Comparison of ENCODE assay signal across 20 cellular contexts in genomic region chr12:68978678-68979077, GRCh38. TPM values are rescaled to one million over a fixed set of nuclear protein-coding genes. Genes with fewer than 3 reads are reported as not detected.
A peak's percentile ranks its signal among the peaks of the same experiment; 100 is the strongest.
DNase-seq lines count a peak whose midpoint lies in the region; ATAC-seq and TF ChIP-seq lines count a peak whose summit lies in the region.
"Had no signal": no experiment of that assay in that cellular context is flagged by ENCODE, and none has a peak within 500 bp of the region (broad histone marks: within the 10 kb centered on the region; RNA-seq: fewer than 3 reads in every experiment).

No MANE protein-coding gene starts in this region.

- peaks cover 4% of the 10 kb centered on the region for H3K36me3 Mint-ChIP-seq in endothelial cell (ENCODE audit: low read depth, unreplicated experiment)
- H3K36me3 Mint-ChIP-seq in stimulated activated naive B cell treated with anti-CD40 and anti-IgM and Interleukin-4, amounts not matched to agents 10 μg/mL and 1 μg/mL and 100 μg/mL, for 72 hours: peaks cover 0 to 4% of the 10 kb centered on the region in 2 donors
- no peaks in the 10 kb centered on the region for H3K36me3 Mint-ChIP-seq in CD8-positive, alpha-beta memory T cell
- H3K36me3 Mint-ChIP-seq: brain had no signal

- POLR2A ChIA-PET in CD8-positive, alpha-beta memory T cell (lab: Charles Lee): no interaction called here

- no peak for ATAC-seq in stimulated activated naive B cell treated with anti-CD40 and anti-IgM and Interleukin-4, amounts not matched to agents 10 μg/mL and 1 μg/mL and 100 μg/mL, for 72 hours (replicated peaks)
- ATAC-seq: activated naive CD4-positive, alpha-beta T cell treated with anti-CD3 and anti-CD28 coated beads, Interleukin-2, amount 50 U/mL, for 72 hours had no signal

- H3K4me3 Mint-ChIP-seq in endothelial cell (ENCODE audit: unreplicated experiment): no peak overlapping the region
- no peak overlapping the region for H3K4me3 Mint-ChIP-seq in stimulated activated naive B cell treated with anti-CD40 and anti-IgM and Interleukin-4, amounts not matched to agents 10 μg/mL and 1 μg/mL and 100 μg/mL, for 72 hours
- H3K4me3 Mint-ChIP-seq in CD8-positive, alpha-beta memory T cell: no peak overlapping the region
- H3K4me3 Mint-ChIP-seq: brain, HFFc6, IgD-negative memory B cell had no signal

- H3K9me3 Mint-ChIP-seq in endothelial cell (ENCODE audit: unreplicated experiment): no peaks in the 10 kb centered on the region
- peaks cover 7% of the 10 kb centered on the region in 2 donors for H3K9me3 Mint-ChIP-seq in stimulated activated naive B cell treated with anti-CD40 and anti-IgM and Interleukin-4, amounts not matched to agents 10 μg/mL and 1 μg/mL and 100 μg/mL, for 72 hours
- peaks cover 3 to 11% (median 9%) of the 10 kb centered on the region in 5 donors for H3K9me3 Mint-ChIP-seq in CD8-positive, alpha-beta memory T cell

- H3K27ac Mint-ChIP-seq in endothelial cell (ENCODE audit: unreplicated experiment): peak overlapping the region; percentile 48
- H3K27ac Mint-ChIP-seq in stimulated activated naive B cell treated with anti-CD40 and anti-IgM and Interleukin-4, amounts not matched to agents 10 μg/mL and 1 μg/mL and 100 μg/mL, for 72 hours: peak overlapping the region; percentile 22
- no peak overlapping the region for H3K27ac Mint-ChIP-seq in CD8-positive, alpha-beta memory T cell
- H3K27ac Mint-ChIP-seq: brain, HFFc6, IgD-negative memory B cell had no signal

- peak overlapping the region; percentile 7 for H3K27ac ChIP-seq in HUES48 (ENCODE audit: low read depth, low read length)
- no peak overlapping the region for H3K27ac ChIP-seq in CD8-positive, alpha-beta memory T cell (ENCODE audit: low read depth, low read length)
- H3K27ac ChIP-seq: testis had no signal

- no peak overlapping the region for H3K9ac ChIP-seq in HUES48 (ENCODE audit: low read depth, low read length)

- no peak for TF ChIP-seq POLR2A in NB4 (IDR thresholded peaks at IDR 0.05; ENCODE audit: extremely low read depth, insufficient read length)

- H3K27me3 ChIP-seq in HUES48 (ENCODE audit: control insufficient read depth, insufficient read depth, low read length): no peaks in the 10 kb centered on the region
- H3K27me3 ChIP-seq in CD8-positive, alpha-beta memory T cell (ENCODE audit: insufficient read depth, low read length, poor library complexity, severe bottlenecking): no peaks in the 10 kb centered on the region
- H3K27me3 ChIP-seq: testis had no signal

- peaks cover 7% of the 10 kb centered on the region; the same call in 1 of the 2 replicates for H3K9me3 ChIP-seq in HUES48 (ENCODE audit: control insufficient read depth, insufficient read depth, low read length)
- H3K9me3 ChIP-seq in CD8-positive, alpha-beta memory T cell (ENCODE audit: low read length): no peaks in the 10 kb centered on the region
- H3K9me3 ChIP-seq: testis had no signal

- H3K4me3 ChIP-seq in HUES48 (ENCODE audit: low read depth, low read length) (no peak overlapping the region), NB4 (ENCODE audit: low read depth, low read length) (no peak overlapping the region)
- no peak overlapping the region for H3K4me3 ChIP-seq in CD8-positive, alpha-beta memory T cell (ENCODE audit: low read length)
- H3K4me3 ChIP-seq: testis had no signal

- peaks cover 15% of the 10 kb centered on the region for H3K4me1 ChIP-seq in HUES48 (ENCODE audit: control insufficient read depth, insufficient read depth, low read length)
- H3K4me1 ChIP-seq in CD8-positive, alpha-beta memory T cell (ENCODE audit: insufficient read depth, low read length): no peaks in the 10 kb centered on the region

- CTCF ChIA-PET in CD8-positive, alpha-beta memory T cell (lab: Charles Lee): no interaction called here

- H3K36me3 ChIP-seq in HUES48 (ENCODE audit: control insufficient read depth, insufficient read depth, low read length): no peaks in the 10 kb centered on the region
- no peaks in the 10 kb centered on the region for H3K36me3 ChIP-seq in CD8-positive, alpha-beta memory T cell (ENCODE audit: insufficient read depth, low read length)

- DNase-seq in NB4 (ENCODE audit: low read depth) (peak; percentile 25), endothelial cell (ENCODE audit: low spot score) (no peak), GOT3 (lab: John Stamatoyannopoulos, UW) (no peak)
- no peak for DNase-seq in stimulated activated naive B cell treated with anti-CD40 and anti-IgM and Interleukin-4, amounts not matched to agents 10 μg/mL and 1 μg/mL and 100 μg/mL, for 72 hours
- no peak for DNase-seq in activated CD4-positive, alpha-beta T cell treated with anti-CD3 and anti-CD28 coated beads, Interleukin-2, amount 50 U/mL, for 1 hour
- DNase-seq in CD8-positive, alpha-beta memory T cell: no peak
- DNase-seq: Calu3; EL; foreskin melanocyte; HFFc6; left cardiac atrium; NCI-H1048; NCI-H2029 treated with DMSO at 0.1 percent for 48 hours; NK-92 treated with Interleukin-12 subunit alpha and Interleukin-12 subunit beta, amount 100 ng/mL, for 24 hours; stimulated activated CD4-positive, alpha-beta T cell treated with anti-CD3 and anti-CD28 coated beads, Interleukin-12 subunit alpha, Interleukin-12 subunit beta, amount 100 ng/mL, for 4 hours; testis had no signal

- no peak for TF ChIP-seq CTCF in NB4 (IDR thresholded peaks at IDR 0.05; ENCODE audit: low read depth, low read length)
- no peak for TF ChIP-seq CTCF in endothelial cell (IDR thresholded peaks at IDR 0.05; ENCODE audit: unreplicated experiment)

- peaks cover 4% of the 10 kb centered on the region for H3K27me3 Mint-ChIP-seq in endothelial cell (ENCODE audit: unreplicated experiment)
- no peaks in the 10 kb centered on the region for H3K27me3 Mint-ChIP-seq in stimulated activated naive B cell treated with anti-CD40 and anti-IgM and Interleukin-4, amounts not matched to agents 10 μg/mL and 1 μg/mL and 100 μg/mL, for 72 hours
- peaks cover 0 to 20% of the 10 kb centered on the region in 2 donors for H3K27me3 Mint-ChIP-seq in CD8-positive, alpha-beta memory T cell
- H3K27me3 Mint-ChIP-seq: brain had no signal

- H3K4me1 Mint-ChIP-seq in endothelial cell (ENCODE audit: unreplicated experiment): peaks cover 22% of the 10 kb centered on the region
- peaks cover 7 to 16% of the 10 kb centered on the region in 2 donors for H3K4me1 Mint-ChIP-seq in stimulated activated naive B cell treated with anti-CD40 and anti-IgM and Interleukin-4, amounts not matched to agents 10 μg/mL and 1 μg/mL and 100 μg/mL, for 72 hours
- no peaks in the 10 kb centered on the region for H3K4me1 Mint-ChIP-seq in CD8-positive, alpha-beta memory T cell

RNA-seq across cellular contexts. Expression of gene CPM, which starts 45.7 kb away (rescaled TPM):
- total RNA-seq in endothelial cell (ENCODE audit: unreplicated experiment): 3.6 TPM
- total RNA-seq in CD8-positive, alpha-beta memory T cell: 1 to 10 TPM; 1.6 to 1.9 TPM
- 0.26 TPM for polyA plus RNA-seq in CD8-positive, alpha-beta memory T cell

Comparison
In these comparisons a context has a peak if more than half of its experiments do, and no peak if none do; other contexts are left out.
1. H3K27ac Mint-ChIP-seq: peak in endothelial cell (single experiment) and stimulated activated naive B cell treated with anti-CD40 and anti-IgM and Interleukin-4, amounts not matched to agents 10 μg/mL and 1 μg/mL and 100 μg/mL, for 72 hours (single experiment); none in CD8-positive, alpha-beta memory T cell (0 of 8).